1 cellular context compared by ENCODE assay signal in the genomic region with DNA sequence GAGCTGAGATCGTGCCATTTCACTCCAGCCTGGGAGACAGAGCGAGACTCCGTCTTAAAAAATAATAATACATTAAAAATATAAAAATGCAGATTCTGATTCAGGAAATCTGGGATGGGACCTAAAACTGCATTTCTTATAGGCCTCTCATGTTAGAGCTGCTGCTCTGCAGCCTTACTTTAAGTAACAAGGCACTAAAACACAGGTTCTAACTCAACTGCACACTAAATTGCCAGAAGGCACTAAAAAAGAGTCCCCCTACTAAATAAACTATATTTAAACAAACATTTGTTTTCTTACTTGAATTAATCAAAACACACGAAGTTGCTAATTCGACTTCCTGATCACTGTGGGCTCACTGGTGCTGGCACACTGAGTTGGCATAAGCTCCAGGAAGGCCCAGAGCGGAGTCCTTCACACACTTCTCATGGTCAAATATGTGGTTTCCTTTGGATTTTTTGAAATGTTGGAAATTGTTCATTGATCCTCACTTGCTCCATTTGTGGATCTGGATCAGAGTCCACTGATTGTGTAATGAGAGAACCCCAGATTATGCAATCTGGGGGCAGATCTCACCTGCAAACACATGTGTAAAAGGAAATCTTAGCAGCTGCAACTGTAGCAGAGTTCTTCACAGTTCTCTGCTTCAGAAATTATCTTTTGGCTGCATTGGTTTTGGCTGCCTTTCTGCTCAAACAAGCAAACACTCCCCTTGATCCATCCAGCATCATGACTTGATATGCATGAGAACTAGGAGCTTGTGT.
TF ChIP-seq lines count a peak whose summit lies in the region.

No MANE protein-coding gene starts in this region.

TF ChIP-seq in HepG2, 621 proteins besides CTCF, POLR2A, EP300 and RAD21 (continued from another document and continues in another):
- TF ChIP-seq, protein P1, sequence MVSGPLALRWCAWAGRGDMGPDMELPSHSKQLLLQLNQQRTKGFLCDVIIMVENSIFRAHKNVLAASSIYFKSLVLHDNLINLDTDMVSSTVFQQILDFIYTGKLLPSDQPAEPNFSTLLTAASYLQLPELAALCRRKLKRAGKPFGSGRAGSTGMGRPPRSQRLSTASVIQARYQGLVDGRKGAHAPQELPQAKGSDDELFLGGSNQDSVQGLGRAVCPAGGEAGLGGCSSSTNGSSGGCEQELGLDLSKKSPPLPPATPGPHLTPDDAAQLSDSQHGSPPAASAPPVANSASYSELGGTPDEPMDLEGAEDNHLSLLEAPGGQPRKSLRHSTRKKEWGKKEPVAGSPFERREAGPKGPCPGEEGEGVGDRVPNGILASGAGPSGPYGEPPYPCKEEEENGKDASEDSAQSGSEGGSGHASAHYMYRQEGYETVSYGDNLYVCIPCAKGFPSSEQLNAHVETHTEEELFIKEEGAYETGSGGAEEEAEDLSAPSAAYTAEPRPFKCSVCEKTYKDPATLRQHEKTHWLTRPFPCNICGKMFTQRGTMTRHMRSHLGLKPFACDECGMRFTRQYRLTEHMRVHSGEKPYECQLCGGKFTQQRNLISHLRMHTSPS (CRISPR knock-in tag; IDR thresholded peaks at IDR 0.05; ENCODE audit: low read depth) = peak; percentile 70; the same call in 1 of the 2 replicates
- peak; percentile 64 for TF ChIP-seq TEAD3 (CRISPR knock-in tag; optimal IDR thresholded peaks at IDR 0.05; ENCODE audit: borderline replicate concordance)
- TF ChIP-seq, protein P2, sequence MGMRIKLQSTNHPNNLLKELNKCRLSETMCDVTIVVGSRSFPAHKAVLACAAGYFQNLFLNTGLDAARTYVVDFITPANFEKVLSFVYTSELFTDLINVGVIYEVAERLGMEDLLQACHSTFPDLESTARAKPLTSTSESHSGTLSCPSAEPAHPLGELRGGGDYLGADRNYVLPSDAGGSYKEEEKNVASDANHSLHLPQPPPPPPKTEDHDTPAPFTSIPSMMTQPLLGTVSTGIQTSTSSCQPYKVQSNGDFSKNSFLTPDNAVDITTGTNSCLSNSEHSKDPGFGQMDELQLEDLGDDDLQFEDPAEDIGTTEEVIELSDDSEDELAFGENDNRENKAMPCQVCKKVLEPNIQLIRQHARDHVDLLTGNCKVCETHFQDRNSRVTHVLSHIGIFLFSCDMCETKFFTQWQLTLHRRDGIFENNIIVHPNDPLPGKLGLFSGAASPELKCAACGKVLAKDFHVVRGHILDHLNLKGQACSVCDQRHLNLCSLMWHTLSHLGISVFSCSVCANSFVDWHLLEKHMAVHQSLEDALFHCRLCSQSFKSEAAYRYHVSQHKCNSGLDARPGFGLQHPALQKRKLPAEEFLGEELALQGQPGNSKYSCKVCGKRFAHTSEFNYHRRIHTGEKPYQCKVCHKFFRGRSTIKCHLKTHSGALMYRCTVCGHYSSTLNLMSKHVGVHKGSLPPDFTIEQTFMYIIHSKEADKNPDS (CRISPR knock-in tag; IDR thresholded peaks at IDR 0.05) = peak; percentile 22; the same call in 1 of the 2 replicates
- TF ChIP-seq, protein P3, sequence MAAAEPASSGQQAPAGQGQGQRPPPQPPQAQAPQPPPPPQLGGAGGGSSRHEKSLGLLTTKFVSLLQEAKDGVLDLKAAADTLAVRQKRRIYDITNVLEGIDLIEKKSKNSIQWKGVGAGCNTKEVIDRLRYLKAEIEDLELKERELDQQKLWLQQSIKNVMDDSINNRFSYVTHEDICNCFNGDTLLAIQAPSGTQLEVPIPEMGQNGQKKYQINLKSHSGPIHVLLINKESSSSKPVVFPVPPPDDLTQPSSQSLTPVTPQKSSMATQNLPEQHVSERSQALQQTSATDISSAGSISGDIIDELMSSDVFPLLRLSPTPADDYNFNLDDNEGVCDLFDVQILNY (CRISPR knock-in tag; conservative IDR thresholded peaks at IDR 0.05) = no peak
- TF ChIP-seq SMAD1 (CRISPR knock-in tag; IDR thresholded peaks at IDR 0.05; ENCODE audit: borderline replicate concordance, low read depth) = no peak
- TF ChIP-seq, protein P4, sequence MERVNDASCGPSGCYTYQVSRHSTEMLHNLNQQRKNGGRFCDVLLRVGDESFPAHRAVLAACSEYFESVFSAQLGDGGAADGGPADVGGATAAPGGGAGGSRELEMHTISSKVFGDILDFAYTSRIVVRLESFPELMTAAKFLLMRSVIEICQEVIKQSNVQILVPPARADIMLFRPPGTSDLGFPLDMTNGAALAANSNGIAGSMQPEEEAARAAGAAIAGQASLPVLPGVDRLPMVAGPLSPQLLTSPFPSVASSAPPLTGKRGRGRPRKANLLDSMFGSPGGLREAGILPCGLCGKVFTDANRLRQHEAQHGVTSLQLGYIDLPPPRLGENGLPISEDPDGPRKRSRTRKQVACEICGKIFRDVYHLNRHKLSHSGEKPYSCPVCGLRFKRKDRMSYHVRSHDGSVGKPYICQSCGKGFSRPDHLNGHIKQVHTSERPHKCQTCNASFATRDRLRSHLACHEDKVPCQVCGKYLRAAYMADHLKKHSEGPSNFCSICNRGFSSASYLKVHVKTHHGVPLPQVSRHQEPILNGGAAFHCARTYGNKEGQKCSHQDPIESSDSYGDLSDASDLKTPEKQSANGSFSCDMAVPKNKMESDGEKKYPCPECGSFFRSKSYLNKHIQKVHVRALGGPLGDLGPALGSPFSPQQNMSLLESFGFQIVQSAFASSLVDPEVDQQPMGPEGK (CRISPR knock-in tag; IDR thresholded peaks at IDR 0.05) = peak; percentile 91
- TF ChIP-seq, protein P5, sequence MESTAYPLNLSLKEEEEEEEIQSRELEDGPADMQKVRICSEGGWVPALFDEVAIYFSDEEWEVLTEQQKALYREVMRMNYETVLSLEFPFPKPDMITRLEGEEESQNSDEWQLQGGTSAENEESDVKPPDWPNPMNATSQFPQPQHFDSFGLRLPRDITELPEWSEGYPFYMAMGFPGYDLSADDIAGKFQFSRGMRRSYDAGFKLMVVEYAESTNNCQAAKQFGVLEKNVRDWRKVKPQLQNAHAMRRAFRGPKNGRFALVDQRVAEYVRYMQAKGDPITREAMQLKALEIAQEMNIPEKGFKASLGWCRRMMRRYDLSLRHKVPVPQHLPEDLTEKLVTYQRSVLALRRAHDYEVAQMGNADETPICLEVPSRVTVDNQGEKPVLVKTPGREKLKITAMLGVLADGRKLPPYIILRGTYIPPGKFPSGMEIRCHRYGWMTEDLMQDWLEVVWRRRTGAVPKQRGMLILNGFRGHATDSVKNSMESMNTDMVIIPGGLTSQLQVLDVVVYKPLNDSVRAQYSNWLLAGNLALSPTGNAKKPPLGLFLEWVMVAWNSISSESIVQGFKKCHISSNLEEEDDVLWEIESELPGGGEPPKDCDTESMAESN (CRISPR knock-in tag; conservative IDR thresholded peaks at IDR 0.05) = 0 out of 2 replicates have a peak, but pooled peaks have one; percentile 34
- TF ChIP-seq NCOR1 (IDR thresholded peaks at IDR 0.05; ENCODE audit: borderline replicate concordance, low read length) = peak; percentile 95
- TF ChIP-seq KLF11 (CRISPR knock-in tag; IDR thresholded peaks at IDR 0.05) = 0 out of 2 replicates have a peak, but pooled peaks have one; percentile 36
- peak; percentile 81 for TF ChIP-seq ZNF317 (CRISPR knock-in tag; IDR thresholded peaks at IDR 0.05)
- TF ChIP-seq FOXJ3 (CRISPR knock-in tag; IDR thresholded peaks at IDR 0.05; ENCODE audit: borderline replicate concordance) = peak; percentile 86
- no peak for TF ChIP-seq XBP1 (CRISPR knock-in tag; IDR thresholded peaks at IDR 0.05)
- TF ChIP-seq TARDBP (CRISPR knock-in tag; IDR thresholded peaks at IDR 0.05) = peak; percentile 58; the same call in 1 of the 2 replicates
- 0 out of 2 replicates have a peak, but pooled peaks have one; percentile 46 for TF ChIP-seq ZNF160 (CRISPR knock-in tag; IDR thresholded peaks at IDR 0.05)
- peak; percentile 32; the same call in 1 of the 2 replicates for TF ChIP-seq NFYC (CRISPR knock-in tag; IDR thresholded peaks at IDR 0.05)
- no peak for TF ChIP-seq FOXP1 (IDR thresholded peaks at IDR 0.05)
- peak; percentile 82 for TF ChIP-seq FOXP1 (CRISPR knock-in tag; IDR thresholded peaks at IDR 0.05)
- TF ChIP-seq SOX13 (IDR thresholded peaks at IDR 0.05) = peak; percentile 25; the same call in 1 of the 2 replicates
- TF ChIP-seq SOX13 (CRISPR knock-in tag; conservative IDR thresholded peaks at IDR 0.05 in 1 of 2, IDR thresholded peaks at IDR 0.05 in 1 of 2) = peak in 1 of 2 experiments; percentile 84; a peak in 2 of 4 replicates
- peak; percentile 71; the same call in 1 of the 2 replicates for TF ChIP-seq NR2F2 (IDR thresholded peaks at IDR 0.05; ENCODE audit: borderline replicate concordance, low read depth)
- no peak for TF ChIP-seq BHLHE40 (IDR thresholded peaks at IDR 0.05; ENCODE audit: low read length)
- no peak; the same call in 1 of the 2 replicates for TF ChIP-seq ZNF292 (CRISPR knock-in tag; IDR thresholded peaks at IDR 0.05; ENCODE audit: borderline replicate concordance, low read depth)
- TF ChIP-seq, protein P6, sequence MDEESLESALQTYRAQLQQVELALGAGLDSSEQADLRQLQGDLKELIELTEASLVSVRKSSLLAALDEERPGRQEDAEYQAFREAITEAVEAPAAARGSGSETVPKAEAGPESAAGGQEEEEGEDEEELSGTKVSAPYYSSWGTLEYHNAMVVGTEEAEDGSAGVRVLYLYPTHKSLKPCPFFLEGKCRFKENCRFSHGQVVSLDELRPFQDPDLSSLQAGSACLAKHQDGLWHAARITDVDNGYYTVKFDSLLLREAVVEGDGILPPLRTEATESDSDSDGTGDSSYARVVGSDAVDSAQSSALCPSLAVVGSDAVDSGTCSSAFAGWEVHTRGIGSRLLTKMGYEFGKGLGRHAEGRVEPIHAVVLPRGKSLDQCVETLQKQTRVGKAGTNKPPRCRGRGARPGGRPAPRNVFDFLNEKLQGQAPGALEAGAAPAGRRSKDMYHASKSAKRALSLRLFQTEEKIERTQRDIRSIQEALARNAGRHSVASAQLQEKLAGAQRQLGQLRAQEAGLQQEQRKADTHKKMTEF (CRISPR knock-in tag; IDR thresholded peaks at IDR 0.05) = peak; percentile 84; the same call in 1 of the 2 replicates
- no peak; the same call in 1 of the 2 replicates for TF ChIP-seq ZNF761 (CRISPR knock-in tag; conservative IDR thresholded peaks at IDR 0.05)
- TF ChIP-seq, protein P7, sequence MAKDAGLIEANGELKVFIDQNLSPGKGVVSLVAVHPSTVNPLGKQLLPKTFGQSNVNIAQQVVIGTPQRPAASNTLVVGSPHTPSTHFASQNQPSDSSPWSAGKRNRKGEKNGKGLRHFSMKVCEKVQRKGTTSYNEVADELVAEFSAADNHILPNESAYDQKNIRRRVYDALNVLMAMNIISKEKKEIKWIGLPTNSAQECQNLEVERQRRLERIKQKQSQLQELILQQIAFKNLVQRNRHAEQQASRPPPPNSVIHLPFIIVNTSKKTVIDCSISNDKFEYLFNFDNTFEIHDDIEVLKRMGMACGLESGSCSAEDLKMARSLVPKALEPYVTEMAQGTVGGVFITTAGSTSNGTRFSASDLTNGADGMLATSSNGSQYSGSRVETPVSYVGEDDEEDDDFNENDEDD (CRISPR knock-in tag; IDR thresholded peaks at IDR 0.05; ENCODE audit: borderline replicate concordance) = 0 out of 2 replicates have a peak, but pooled peaks have one; percentile 23
- TF ChIP-seq PCBP1 (IDR thresholded peaks at IDR 0.05; ENCODE audit: borderline replicate concordance, low read depth, low read length) = no peak
- TF ChIP-seq, protein P8, sequence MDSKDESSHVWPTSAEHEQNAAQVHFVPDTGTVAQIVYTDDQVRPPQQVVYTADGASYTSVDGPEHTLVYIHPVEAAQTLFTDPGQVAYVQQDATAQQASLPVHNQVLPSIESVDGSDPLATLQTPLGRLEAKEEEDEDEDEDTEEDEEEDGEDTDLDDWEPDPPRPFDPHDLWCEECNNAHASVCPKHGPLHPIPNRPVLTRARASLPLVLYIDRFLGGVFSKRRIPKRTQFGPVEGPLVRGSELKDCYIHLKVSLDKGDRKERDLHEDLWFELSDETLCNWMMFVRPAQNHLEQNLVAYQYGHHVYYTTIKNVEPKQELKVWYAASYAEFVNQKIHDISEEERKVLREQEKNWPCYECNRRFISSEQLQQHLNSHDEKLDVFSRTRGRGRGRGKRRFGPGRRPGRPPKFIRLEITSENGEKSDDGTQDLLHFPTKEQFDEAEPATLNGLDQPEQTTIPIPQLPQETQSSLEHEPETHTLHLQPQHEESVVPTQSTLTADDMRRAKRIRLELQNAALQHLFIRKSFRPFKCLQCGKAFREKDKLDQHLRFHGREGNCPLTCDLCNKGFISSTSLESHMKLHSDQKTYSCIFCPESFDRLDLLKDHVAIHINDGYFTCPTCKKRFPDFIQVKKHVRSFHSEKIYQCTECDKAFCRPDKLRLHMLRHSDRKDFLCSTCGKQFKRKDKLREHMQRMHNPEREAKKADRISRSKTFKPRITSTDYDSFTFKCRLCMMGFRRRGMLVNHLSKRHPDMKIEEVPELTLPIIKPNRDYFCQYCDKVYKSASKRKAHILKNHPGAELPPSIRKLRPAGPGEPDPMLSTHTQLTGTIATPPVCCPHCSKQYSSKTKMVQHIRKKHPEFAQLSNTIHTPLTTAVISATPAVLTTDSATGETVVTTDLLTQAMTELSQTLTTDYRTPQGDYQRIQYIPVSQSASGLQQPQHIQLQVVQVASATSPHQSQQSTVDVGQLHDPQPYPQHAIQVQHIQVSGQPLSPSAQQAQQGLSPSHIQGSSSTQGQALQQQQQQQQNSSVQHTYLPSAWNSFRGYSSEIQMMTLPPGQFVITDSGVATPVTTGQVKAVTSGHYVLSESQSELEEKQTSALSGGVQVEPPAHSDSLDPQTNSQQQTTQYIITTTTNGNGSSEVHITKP (CRISPR knock-in tag; IDR thresholded peaks at IDR 0.05; ENCODE audit: low read depth) = peak; percentile 65; the same call in 1 of the 2 replicates
- TF ChIP-seq BRD4 (CRISPR knock-in tag; IDR thresholded peaks at IDR 0.05) = no peak
- TF ChIP-seq RBAK (CRISPR knock-in tag; IDR thresholded peaks at IDR 0.05) = 0 out of 2 replicates have a peak, but pooled peaks have one; percentile 39
- TF ChIP-seq ARNT2 (CRISPR knock-in tag; IDR thresholded peaks at IDR 0.05; ENCODE audit: low read depth) = 0 out of 2 replicates have a peak, but pooled peaks have one; percentile 33
- TF ChIP-seq, protein P9, sequence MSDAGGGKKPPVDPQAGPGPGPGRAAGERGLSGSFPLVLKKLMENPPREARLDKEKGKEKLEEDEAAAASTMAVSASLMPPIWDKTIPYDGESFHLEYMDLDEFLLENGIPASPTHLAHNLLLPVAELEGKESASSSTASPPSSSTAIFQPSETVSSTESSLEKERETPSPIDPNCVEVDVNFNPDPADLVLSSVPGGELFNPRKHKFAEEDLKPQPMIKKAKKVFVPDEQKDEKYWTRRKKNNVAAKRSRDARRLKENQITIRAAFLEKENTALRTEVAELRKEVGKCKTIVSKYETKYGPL (CRISPR knock-in tag; IDR thresholded peaks at IDR 0.05) = peak; percentile 99
- TF ChIP-seq ZNF772 (CRISPR knock-in tag; IDR thresholded peaks at IDR 0.05) = peak; percentile 79; the same call in 1 of the 2 replicates
- peak; percentile 36; the same call in 1 of the 2 replicates for TF ChIP-seq ZFX (CRISPR knock-in tag; IDR thresholded peaks at IDR 0.05; ENCODE audit: low read depth)
- peak; percentile 94; the same call in 1 of the 2 replicates for TF ChIP-seq ZNF124 (CRISPR knock-in tag; IDR thresholded peaks at IDR 0.05)
- peak; percentile 39; the same call in 1 of the 2 replicates for TF ChIP-seq ZBTB20 (CRISPR knock-in tag; IDR thresholded peaks at IDR 0.05; ENCODE audit: borderline replicate concordance, low read depth)
- TF ChIP-seq, protein P10, sequence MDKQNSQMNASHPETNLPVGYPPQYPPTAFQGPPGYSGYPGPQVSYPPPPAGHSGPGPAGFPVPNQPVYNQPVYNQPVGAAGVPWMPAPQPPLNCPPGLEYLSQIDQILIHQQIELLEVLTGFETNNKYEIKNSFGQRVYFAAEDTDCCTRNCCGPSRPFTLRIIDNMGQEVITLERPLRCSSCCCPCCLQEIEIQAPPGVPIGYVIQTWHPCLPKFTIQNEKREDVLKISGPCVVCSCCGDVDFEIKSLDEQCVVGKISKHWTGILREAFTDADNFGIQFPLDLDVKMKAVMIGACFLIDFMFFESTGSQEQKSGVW (CRISPR knock-in tag; IDR thresholded peaks at IDR 0.05; ENCODE audit: borderline replicate concordance) = no peak
- TF ChIP-seq SMARCE1 (IDR thresholded peaks at IDR 0.05; ENCODE audit: borderline replicate concordance) = no peak
- TF ChIP-seq MED1 (CRISPR knock-in tag; IDR thresholded peaks at IDR 0.05) = peak; percentile 89
- TF ChIP-seq CREB1 (IDR thresholded peaks at IDR 0.05) = no peak
- peak; percentile 70 for TF ChIP-seq CREB1 (CRISPR knock-in tag; IDR thresholded peaks at IDR 0.05)
